21 cellular contexts compared by ENCODE assay signal in the genomic region with DNA sequence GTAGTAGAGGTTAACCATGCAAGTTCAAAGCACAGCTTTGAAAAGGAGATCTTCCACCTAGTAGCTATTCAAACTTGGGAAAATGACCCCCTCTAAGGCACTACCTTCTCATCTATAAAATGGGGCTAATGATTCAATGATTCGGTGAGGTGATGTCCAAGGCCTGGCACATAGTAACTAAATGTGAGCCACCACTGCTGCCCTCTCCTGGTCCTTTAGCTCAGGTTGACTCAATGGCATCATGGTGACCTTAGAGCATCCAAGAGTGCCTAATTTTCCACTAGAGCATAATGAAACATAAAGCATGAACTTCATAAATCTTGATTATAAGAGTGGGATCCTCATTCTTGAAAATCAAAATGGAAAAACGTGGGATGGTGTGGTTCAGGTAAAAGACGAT. TPM values are rescaled to one million over a fixed set of nuclear protein-coding genes. Genes with fewer than 3 reads are reported as not detected.
"Had no signal": no experiment of that assay in that cellular context is flagged by ENCODE, and none has a peak within 500 bp of the region (broad histone marks: within the 10 kb centered on the region; RNA-seq: fewer than 3 reads in every experiment).

No MANE protein-coding gene starts in this region.

- H3K27ac ChIP-seq: dorsolateral prefrontal cortex, esophagus muscularis mucosa, heart left ventricle, prostate gland, spleen had no signal

- H3K9me3 Mint-ChIP-seq: activated naive CD8-positive, alpha-beta T cell treated with anti-CD3 and anti-CD28 coated beads for 36 hours; activated T-cell treated with anti-CD3 and anti-CD28 coated beads, Interleukin-2, amount 50 U/mL, for 4 hours had no signal

- DNase-seq: activated CD4-positive, alpha-beta T cell treated with anti-CD3 and anti-CD28 coated beads, Interleukin-2, amount 50 U/mL, for 4 hours; activated CD8-positive, alpha-beta memory T cell treated with anti-CD3 and anti-CD28 coated beads, Interleukin-2, amount 10 ng/mL, durations not matched to agents 7 days and 5 days; activated gamma-delta T cell; activated naive CD8-positive, alpha-beta T cell treated with anti-CD3 and anti-CD28 coated beads for 36 hours; activated T-cell treated with anti-CD3 and anti-CD28 coated beads, Interleukin-2, amount 50 U/mL, for 4 hours; aorta; dorsolateral prefrontal cortex; foreskin fibroblast; heart left ventricle; left ventricle myocardium superior; mesenchymal stem cell; spleen; stimulated activated CD4-positive, alpha-beta T cell treated with anti-CD3 and anti-CD28 coated beads, Interleukin-2, amount 100 ng/mL, for 24 hours; stimulated activated naive CD4-positive, alpha-beta T cell treated with Interleukin-2 at 50 U/mL for 16 hours; T-helper 2 cell; trophoblast cell had no signal

- H3K4me3 Mint-ChIP-seq: activated CD8-positive, alpha-beta memory T cell treated with anti-CD3 and anti-CD28 coated beads, Interleukin-2, amount 10 ng/mL, durations not matched to agents 7 days and 5 days; activated naive CD8-positive, alpha-beta T cell treated with anti-CD3 and anti-CD28 coated beads for 36 hours; activated T-cell treated with anti-CD3 and anti-CD28 coated beads, Interleukin-2, amount 50 U/mL, for 4 hours; nephron had no signal

- H3K27me3 ChIP-seq: esophagus muscularis mucosa, heart left ventricle, spleen had no signal

- H3K27ac Mint-ChIP-seq: activated CD8-positive, alpha-beta memory T cell treated with anti-CD3 and anti-CD28 coated beads, Interleukin-2, amount 10 ng/mL, durations not matched to agents 7 days and 5 days; activated naive CD8-positive, alpha-beta T cell treated with anti-CD3 and anti-CD28 coated beads for 36 hours; nephron had no signal

- H3K36me3 Mint-ChIP-seq: activated CD8-positive, alpha-beta memory T cell treated with anti-CD3 and anti-CD28 coated beads, Interleukin-2, amount 10 ng/mL, durations not matched to agents 7 days and 5 days; activated naive CD8-positive, alpha-beta T cell treated with anti-CD3 and anti-CD28 coated beads for 36 hours had no signal

- H3K36me3 ChIP-seq: esophagus muscularis mucosa, heart left ventricle, prostate gland, spleen had no signal

- ATAC-seq: activated CD4-positive, CD25-positive, alpha-beta regulatory T cell treated with anti-CD3 and anti-CD28 coated beads, Interleukin-2, amount 50 U/mL, for 24 hours; activated CD8-positive, alpha-beta memory T cell treated with anti-CD3 and anti-CD28 coated beads, Interleukin-2, amount 10 ng/mL, durations not matched to agents 7 days and 5 days; activated T-cell treated with anti-CD3 and anti-CD28 coated beads, Interleukin-2, amount 50 U/mL, for 4 hours; heart left ventricle; left ventricle myocardium superior; sciatic nerve had no signal

- H3K27me3 Mint-ChIP-seq: activated naive CD8-positive, alpha-beta T cell treated with anti-CD3 and anti-CD28 coated beads for 36 hours had no signal

- H3K4me1 Mint-ChIP-seq: activated CD8-positive, alpha-beta memory T cell treated with anti-CD3 and anti-CD28 coated beads, Interleukin-2, amount 10 ng/mL, durations not matched to agents 7 days and 5 days; activated naive CD8-positive, alpha-beta T cell treated with anti-CD3 and anti-CD28 coated beads for 36 hours; nephron had no signal

- H3K4me3 ChIP-seq: dorsolateral prefrontal cortex, esophagus muscularis mucosa, heart left ventricle, prostate gland, spleen had no signal

- H3K4me1 ChIP-seq: esophagus muscularis mucosa, heart left ventricle, prostate gland, spleen had no signal

RNA-seq across cellular contexts. Expression of gene PLCE1, which starts 16.3 kb away (rescaled TPM):
- total RNA-seq: activated naive CD8-positive, alpha-beta T cell treated with anti-CD3 and anti-CD28 coated beads for 36 hours had no signal
